ENCODE assay signal across 1 cellular context in the genomic region with DNA sequence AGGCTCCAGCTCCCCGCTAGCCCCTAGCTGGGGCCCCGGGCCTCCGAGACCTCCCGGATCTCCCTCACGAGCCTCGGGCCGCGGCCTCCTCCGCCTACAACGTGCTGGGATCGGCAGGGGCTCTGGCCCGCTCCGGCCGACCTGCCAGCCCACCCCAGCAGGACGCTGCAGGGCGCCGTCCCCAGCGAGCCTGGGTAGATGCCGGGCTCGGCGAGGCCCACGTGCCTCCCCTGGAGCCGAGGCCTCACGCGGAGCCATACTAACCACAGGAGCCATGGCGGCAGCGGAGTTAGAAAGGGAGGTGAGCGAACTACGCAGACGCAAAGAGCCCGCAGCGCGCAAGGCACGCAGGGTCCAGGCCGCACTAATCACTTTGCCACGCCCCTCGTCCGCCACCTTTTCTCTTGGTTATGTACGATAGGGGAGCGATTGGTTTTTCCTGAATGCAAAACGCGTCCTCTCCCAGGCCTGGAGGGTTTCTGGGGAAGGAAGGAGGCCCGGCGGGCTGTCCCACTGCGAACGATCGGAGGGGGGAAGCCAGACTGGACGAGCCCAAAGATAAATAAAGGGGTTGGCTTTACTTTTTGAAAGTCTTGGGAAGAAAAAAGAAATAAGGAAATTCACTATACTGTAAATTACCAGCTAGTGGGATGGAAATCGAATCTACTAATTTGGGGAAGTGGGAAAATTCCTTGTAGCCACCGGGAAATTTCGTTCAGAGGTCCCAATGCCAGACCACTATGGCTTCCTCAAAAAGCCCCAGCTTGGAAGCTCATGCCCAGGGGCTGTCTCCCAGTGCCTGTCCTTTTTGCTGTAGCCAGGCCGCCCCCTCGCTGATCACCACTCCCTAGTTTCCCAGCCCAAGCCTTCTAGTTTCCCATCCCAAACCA.
TF ChIP-seq lines count a peak whose summit lies in the region.

Gene RPL22 (minus strand): TSS at position 298 of the 890 bp plus-strand sequence. CDS start 22 bp downstream, at position 276.

TF ChIP-seq in HepG2, 621 proteins besides CTCF, POLR2A, EP300 and RAD21 (continued from another document and continues in another):
- TF ChIP-seq NFAT5 (CRISPR knock-in tag; IDR thresholded peaks at IDR 0.05) (no peak; the same call in 1 of the 2 replicates), TP53 (CRISPR knock-in tag; conservative IDR thresholded peaks at IDR 0.05) (0 out of 2 replicates have a peak, but pooled peaks have one; percentile 74), ZNF543 (CRISPR knock-in tag; IDR thresholded peaks at IDR 0.05) (peak; percentile 52; the same call in 1 of the 2 replicates), ZNF557 (CRISPR knock-in tag; IDR thresholded peaks at IDR 0.05) (peak; percentile 85; the same call in 1 of the 2 replicates), ZNF546 (CRISPR knock-in tag; conservative IDR thresholded peaks at IDR 0.05) (0 out of 2 replicates have a peak, but pooled peaks have one; percentile 34), ZNF10 (CRISPR knock-in tag; IDR thresholded peaks at IDR 0.05; ENCODE audit: borderline replicate concordance, low read depth) (no peak), SOX6 (IDR thresholded peaks at IDR 0.05) (no peak), SOX6 (CRISPR knock-in tag; IDR thresholded peaks at IDR 0.05) (peak; percentile 64), ZBTB46 (CRISPR knock-in tag; IDR thresholded peaks at IDR 0.05; ENCODE audit: borderline replicate concordance) (no peak), ZBTB14 (CRISPR knock-in tag; IDR thresholded peaks at IDR 0.05) (no peak), KLF12 (CRISPR knock-in tag; IDR thresholded peaks at IDR 0.05; ENCODE audit: borderline replicate concordance) (peak; percentile 99), DPF2 (CRISPR knock-in tag; IDR thresholded peaks at IDR 0.05; ENCODE audit: borderline replicate concordance, low read depth) (no peak), ZNF33B (CRISPR knock-in tag; IDR thresholded peaks at IDR 0.05) (no peak; the same call in 1 of the 2 replicates), SNRNP70 (IDR thresholded peaks at IDR 0.05; ENCODE audit: low read depth, low read length) (no peak), REST (IDR thresholded peaks at IDR 0.05; ENCODE audit: borderline replicate concordance in 1 of 2, low read depth in 1 of 2, low read length in 2 of 2) (no peak; a peak in 1 of 4 replicates), ZNF510 (CRISPR knock-in tag; IDR thresholded peaks at IDR 0.05; ENCODE audit: low read depth) (peak; percentile 87; the same call in 1 of the 2 replicates), ZNF512 (CRISPR knock-in tag; IDR thresholded peaks at IDR 0.05) (no peak), RXRA (CRISPR knock-in tag; IDR thresholded peaks at IDR 0.05) (peak; percentile 85), ZNF382 (CRISPR knock-in tag; IDR thresholded peaks at IDR 0.05; ENCODE audit: borderline replicate concordance) (no peak), KDM5B (CRISPR knock-in tag; IDR thresholded peaks at IDR 0.05; ENCODE audit: borderline replicate concordance) (peak; percentile 82), ZFP82 (CRISPR knock-in tag; IDR thresholded peaks at IDR 0.05; ENCODE audit: borderline replicate concordance) (no peak), ZNF567 (CRISPR knock-in tag; IDR thresholded peaks at IDR 0.05; ENCODE audit: borderline replicate concordance) (no peak), ZNF296 (CRISPR knock-in tag; conservative IDR thresholded peaks at IDR 0.05) (peak; percentile 57), GZF1 (CRISPR knock-in tag; IDR thresholded peaks at IDR 0.05) (no peak), ZMYM2 (CRISPR knock-in tag; IDR thresholded peaks at IDR 0.05) (no peak), PPARG (CRISPR knock-in tag; conservative IDR thresholded peaks at IDR 0.05) (no peak), NAIF1 (CRISPR knock-in tag; IDR thresholded peaks at IDR 0.05; ENCODE audit: borderline replicate concordance) (peak; percentile 96), ZNF333 (CRISPR knock-in tag; IDR thresholded peaks at IDR 0.05; ENCODE audit: borderline replicate concordance) (peak; percentile 61; the same call in 1 of the 2 replicates), ATF3 (CRISPR knock-in tag; IDR thresholded peaks at IDR 0.05) (peak; percentile 63), MZF1 (CRISPR knock-in tag; IDR thresholded peaks at IDR 0.05; ENCODE audit: borderline replicate concordance) (no peak), SIX1 (CRISPR knock-in tag; IDR thresholded peaks at IDR 0.05; ENCODE audit: borderline replicate concordance) (no peak), AHR (CRISPR knock-in tag; IDR thresholded peaks at IDR 0.05) (peak; percentile 96)
- TF ChIP-seq, protein P1, sequence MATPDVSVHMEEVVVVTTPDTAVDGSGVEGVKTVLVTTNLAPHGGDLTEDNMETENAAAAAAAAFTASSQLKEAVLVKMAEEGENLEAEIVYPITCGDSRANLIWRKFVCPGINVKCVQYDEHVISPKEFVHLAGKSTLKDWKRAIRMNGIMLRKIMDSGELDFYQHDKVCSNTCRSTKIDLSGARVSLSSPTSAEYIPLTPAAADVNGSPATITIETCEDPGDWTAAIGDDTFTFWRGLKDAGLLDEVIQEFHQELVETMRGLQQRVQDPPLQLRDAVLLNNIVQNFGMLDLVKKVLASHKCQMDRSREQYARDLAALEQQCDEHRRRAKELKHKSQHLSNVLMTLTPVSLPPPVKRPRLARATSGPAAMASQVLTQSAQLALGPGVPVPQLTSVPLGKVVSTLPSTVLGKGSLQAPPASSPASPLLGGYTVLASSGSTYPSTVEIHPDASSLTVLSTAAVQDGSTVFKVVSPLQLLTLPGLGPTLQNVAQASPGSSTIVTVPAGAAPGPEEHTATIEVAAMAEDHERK (CRISPR knock-in tag; IDR thresholded peaks at IDR 0.05; ENCODE audit: low read depth) = peak; percentile 95
- TF ChIP-seq, protein P2, sequence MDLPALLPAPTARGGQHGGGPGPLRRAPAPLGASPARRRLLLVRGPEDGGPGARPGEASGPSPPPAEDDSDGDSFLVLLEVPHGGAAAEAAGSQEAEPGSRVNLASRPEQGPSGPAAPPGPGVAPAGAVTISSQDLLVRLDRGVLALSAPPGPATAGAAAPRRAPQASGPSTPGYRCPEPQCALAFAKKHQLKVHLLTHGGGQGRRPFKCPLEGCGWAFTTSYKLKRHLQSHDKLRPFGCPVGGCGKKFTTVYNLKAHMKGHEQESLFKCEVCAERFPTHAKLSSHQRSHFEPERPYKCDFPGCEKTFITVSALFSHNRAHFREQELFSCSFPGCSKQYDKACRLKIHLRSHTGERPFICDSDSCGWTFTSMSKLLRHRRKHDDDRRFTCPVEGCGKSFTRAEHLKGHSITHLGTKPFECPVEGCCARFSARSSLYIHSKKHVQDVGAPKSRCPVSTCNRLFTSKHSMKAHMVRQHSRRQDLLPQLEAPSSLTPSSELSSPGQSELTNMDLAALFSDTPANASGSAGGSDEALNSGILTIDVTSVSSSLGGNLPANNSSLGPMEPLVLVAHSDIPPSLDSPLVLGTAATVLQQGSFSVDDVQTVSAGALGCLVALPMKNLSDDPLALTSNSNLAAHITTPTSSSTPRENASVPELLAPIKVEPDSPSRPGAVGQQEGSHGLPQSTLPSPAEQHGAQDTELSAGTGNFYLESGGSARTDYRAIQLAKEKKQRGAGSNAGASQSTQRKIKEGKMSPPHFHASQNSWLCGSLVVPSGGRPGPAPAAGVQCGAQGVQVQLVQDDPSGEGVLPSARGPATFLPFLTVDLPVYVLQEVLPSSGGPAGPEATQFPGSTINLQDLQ (CRISPR knock-in tag; IDR thresholded peaks at IDR 0.05) = 0 out of 2 replicates have a peak, but pooled peaks have one; percentile 40
- TF ChIP-seq, protein P3, sequence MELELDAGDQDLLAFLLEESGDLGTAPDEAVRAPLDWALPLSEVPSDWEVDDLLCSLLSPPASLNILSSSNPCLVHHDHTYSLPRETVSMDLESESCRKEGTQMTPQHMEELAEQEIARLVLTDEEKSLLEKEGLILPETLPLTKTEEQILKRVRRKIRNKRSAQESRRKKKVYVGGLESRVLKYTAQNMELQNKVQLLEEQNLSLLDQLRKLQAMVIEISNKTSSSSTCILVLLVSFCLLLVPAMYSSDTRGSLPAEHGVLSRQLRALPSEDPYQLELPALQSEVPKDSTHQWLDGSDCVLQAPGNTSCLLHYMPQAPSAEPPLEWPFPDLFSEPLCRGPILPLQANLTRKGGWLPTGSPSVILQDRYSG (CRISPR knock-in tag; IDR thresholded peaks at IDR 0.05) = peak; percentile 79; the same call in 1 of the 2 replicates
